3 cellular contexts compared by ENCODE assay signal in the genomic region with DNA sequence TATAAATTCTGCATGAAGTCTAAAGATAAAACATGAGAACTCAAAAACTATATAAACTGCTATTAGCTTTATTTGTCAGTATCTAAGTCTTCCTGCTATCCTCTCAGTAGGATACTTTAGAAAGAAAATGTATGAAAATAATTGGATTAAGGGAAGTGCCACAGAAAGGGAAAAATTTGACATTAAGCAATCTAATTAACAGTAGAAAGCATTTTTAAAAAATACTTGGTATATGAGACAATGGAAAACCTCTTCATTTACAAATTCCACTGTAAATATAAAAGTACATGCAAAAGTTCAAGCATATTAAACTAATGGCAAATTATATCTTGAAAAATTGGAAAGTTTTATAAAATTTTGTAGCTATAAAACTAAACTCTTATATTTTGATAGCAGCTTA.
TF ChIP-seq lines count a peak whose summit lies in the region.

No MANE protein-coding gene starts in this region.

TF ChIP-seq in SK-N-SH treated with all-trans-retinoic acid at 6 μM for 48 hours, 23 proteins besides CTCF, POLR2A, EP300 and RAD21 (continued from another document):
- TF ChIP-seq, protein P1, sequence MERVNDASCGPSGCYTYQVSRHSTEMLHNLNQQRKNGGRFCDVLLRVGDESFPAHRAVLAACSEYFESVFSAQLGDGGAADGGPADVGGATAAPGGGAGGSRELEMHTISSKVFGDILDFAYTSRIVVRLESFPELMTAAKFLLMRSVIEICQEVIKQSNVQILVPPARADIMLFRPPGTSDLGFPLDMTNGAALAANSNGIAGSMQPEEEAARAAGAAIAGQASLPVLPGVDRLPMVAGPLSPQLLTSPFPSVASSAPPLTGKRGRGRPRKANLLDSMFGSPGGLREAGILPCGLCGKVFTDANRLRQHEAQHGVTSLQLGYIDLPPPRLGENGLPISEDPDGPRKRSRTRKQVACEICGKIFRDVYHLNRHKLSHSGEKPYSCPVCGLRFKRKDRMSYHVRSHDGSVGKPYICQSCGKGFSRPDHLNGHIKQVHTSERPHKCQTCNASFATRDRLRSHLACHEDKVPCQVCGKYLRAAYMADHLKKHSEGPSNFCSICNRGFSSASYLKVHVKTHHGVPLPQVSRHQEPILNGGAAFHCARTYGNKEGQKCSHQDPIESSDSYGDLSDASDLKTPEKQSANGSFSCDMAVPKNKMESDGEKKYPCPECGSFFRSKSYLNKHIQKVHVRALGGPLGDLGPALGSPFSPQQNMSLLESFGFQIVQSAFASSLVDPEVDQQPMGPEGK (CRISPR knock-in tag; IDR thresholded peaks at IDR 0.05; ENCODE audit: borderline replicate concordance): no peak

TF ChIP-seq in SK-N-SH, 30 proteins besides CTCF, POLR2A, EP300 and RAD21 (continued from another document):
- no peak for TF ChIP-seq NFIC (IDR thresholded peaks at IDR 0.05; ENCODE audit: borderline replicate concordance)
- TF ChIP-seq, protein P2, sequence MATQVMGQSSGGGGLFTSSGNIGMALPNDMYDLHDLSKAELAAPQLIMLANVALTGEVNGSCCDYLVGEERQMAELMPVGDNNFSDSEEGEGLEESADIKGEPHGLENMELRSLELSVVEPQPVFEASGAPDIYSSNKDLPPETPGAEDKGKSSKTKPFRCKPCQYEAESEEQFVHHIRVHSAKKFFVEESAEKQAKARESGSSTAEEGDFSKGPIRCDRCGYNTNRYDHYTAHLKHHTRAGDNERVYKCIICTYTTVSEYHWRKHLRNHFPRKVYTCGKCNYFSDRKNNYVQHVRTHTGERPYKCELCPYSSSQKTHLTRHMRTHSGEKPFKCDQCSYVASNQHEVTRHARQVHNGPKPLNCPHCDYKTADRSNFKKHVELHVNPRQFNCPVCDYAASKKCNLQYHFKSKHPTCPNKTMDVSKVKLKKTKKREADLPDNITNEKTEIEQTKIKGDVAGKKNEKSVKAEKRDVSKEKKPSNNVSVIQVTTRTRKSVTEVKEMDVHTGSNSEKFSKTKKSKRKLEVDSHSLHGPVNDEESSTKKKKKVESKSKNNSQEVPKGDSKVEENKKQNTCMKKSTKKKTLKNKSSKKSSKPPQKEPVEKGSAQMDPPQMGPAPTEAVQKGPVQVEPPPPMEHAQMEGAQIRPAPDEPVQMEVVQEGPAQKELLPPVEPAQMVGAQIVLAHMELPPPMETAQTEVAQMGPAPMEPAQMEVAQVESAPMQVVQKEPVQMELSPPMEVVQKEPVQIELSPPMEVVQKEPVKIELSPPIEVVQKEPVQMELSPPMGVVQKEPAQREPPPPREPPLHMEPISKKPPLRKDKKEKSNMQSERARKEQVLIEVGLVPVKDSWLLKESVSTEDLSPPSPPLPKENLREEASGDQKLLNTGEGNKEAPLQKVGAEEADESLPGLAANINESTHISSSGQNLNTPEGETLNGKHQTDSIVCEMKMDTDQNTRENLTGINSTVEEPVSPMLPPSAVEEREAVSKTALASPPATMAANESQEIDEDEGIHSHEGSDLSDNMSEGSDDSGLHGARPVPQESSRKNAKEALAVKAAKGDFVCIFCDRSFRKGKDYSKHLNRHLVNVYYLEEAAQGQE (IDR thresholded peaks at IDR 0.05; ENCODE audit: low read depth, low read length): no peak
- no peak for TF ChIP-seq YY1 (IDR thresholded peaks at IDR 0.05; ENCODE audit: low read depth)
- TF ChIP-seq FOXJ3 (CRISPR knock-in tag; IDR thresholded peaks at IDR 0.05): no peak
- TF ChIP-seq TCF12 (IDR thresholded peaks at IDR 0.05): no peak
- no peak for TF ChIP-seq SIN3A (IDR thresholded peaks at IDR 0.05; ENCODE audit: borderline replicate concordance, low read depth, low read length)
- no peak for TF ChIP-seq JUND (IDR thresholded peaks at IDR 0.05)
- TF ChIP-seq, protein P3, sequence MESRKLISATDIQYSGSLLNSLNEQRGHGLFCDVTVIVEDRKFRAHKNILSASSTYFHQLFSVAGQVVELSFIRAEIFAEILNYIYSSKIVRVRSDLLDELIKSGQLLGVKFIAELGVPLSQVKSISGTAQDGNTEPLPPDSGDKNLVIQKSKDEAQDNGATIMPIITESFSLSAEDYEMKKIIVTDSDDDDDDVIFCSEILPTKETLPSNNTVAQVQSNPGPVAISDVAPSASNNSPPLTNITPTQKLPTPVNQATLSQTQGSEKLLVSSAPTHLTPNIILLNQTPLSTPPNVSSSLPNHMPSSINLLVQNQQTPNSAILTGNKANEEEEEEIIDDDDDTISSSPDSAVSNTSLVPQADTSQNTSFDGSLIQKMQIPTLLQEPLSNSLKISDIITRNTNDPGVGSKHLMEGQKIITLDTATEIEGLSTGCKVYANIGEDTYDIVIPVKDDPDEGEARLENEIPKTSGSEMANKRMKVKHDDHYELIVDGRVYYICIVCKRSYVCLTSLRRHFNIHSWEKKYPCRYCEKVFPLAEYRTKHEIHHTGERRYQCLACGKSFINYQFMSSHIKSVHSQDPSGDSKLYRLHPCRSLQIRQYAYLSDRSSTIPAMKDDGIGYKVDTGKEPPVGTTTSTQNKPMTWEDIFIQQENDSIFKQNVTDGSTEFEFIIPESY (IDR thresholded peaks at IDR 0.05; ENCODE audit: borderline replicate concordance, low read depth): no peak
- no peak for TF ChIP-seq TEAD4 (IDR thresholded peaks at IDR 0.05; ENCODE audit: borderline replicate concordance, insufficient read depth)
- TF ChIP-seq FOXM1 (IDR thresholded peaks at IDR 0.05; ENCODE audit: low read depth): no peak
- TF ChIP-seq, protein P4, sequence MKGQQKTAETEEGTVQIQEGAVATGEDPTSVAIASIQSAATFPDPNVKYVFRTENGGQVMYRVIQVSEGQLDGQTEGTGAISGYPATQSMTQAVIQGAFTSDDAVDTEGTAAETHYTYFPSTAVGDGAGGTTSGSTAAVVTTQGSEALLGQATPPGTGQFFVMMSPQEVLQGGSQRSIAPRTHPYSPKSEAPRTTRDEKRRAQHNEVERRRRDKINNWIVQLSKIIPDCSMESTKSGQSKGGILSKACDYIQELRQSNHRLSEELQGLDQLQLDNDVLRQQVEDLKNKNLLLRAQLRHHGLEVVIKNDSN (IDR thresholded peaks at IDR 0.05; ENCODE audit: borderline replicate concordance, low read depth): no peak
- TF ChIP-seq GABPA (IDR thresholded peaks at IDR 0.05; ENCODE audit: low read depth): no peak
- no peak for TF ChIP-seq GATA2 (CRISPR knock-in tag; IDR thresholded peaks at IDR 0.05)
- no peak for TF ChIP-seq ELF1 (IDR thresholded peaks at IDR 0.05)
- TF ChIP-seq SMC3 (IDR thresholded peaks at IDR 0.05; ENCODE audit: low read depth, low read length): no peak
- TF ChIP-seq MXI1 (IDR thresholded peaks at IDR 0.05; ENCODE audit: low read depth, low read length): no peak

TF ChIP-seq in K562, 482 proteins besides CTCF, POLR2A, EP300 and RAD21:
- TF ChIP-seq, protein P5, sequence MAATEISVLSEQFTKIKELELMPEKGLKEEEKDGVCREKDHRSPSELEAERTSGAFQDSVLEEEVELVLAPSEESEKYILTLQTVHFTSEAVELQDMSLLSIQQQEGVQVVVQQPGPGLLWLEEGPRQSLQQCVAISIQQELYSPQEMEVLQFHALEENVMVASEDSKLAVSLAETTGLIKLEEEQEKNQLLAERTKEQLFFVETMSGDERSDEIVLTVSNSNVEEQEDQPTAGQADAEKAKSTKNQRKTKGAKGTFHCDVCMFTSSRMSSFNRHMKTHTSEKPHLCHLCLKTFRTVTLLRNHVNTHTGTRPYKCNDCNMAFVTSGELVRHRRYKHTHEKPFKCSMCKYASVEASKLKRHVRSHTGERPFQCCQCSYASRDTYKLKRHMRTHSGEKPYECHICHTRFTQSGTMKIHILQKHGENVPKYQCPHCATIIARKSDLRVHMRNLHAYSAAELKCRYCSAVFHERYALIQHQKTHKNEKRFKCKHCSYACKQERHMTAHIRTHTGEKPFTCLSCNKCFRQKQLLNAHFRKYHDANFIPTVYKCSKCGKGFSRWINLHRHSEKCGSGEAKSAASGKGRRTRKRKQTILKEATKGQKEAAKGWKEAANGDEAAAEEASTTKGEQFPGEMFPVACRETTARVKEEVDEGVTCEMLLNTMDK (IDR thresholded peaks at IDR 0.05; ENCODE audit: borderline replicate concordance, insufficient read depth, low read depth, low read length, poor library complexity, severe bottlenecking): no peak
- no peak for TF ChIP-seq FOXM1 (IDR thresholded peaks at IDR 0.05; ENCODE audit: low read depth)
- TF ChIP-seq FOXM1 (CRISPR knock-in tag; IDR thresholded peaks at IDR 0.05; ENCODE audit: low read depth): no peak
- TF ChIP-seq FOSL1 (tag; conservative IDR thresholded peaks at IDR 0.05): no peak
- TF ChIP-seq, protein P6, sequence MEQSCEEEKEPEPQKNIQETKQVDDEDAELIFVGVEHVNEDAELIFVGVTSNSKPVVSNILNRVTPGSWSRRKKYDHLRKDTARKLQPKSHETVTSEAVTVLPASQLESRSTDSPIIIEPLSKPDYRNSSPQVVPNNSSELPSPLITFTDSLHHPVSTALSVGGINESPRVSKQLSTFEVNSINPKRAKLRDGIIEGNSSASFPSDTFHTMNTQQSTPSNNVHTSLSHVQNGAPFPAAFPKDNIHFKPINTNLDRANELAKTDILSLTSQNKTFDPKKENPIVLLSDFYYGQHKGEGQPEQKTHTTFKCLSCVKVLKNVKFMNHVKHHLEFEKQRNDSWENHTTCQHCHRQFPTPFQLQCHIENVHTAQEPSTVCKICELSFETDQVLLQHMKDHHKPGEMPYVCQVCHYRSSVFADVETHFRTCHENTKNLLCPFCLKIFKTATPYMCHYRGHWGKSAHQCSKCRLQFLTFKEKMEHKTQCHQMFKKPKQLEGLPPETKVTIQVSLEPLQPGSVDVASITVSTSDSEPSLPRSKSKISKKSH (CRISPR knock-in tag; IDR thresholded peaks at IDR 0.05): no peak
- TF ChIP-seq KDM4B (IDR thresholded peaks at IDR 0.05; ENCODE audit: borderline replicate concordance in 2 of 2, low read depth in 1 of 2): no peak
- no peak for TF ChIP-seq LEF1 (IDR thresholded peaks at IDR 0.05)
- TF ChIP-seq, protein P7, sequence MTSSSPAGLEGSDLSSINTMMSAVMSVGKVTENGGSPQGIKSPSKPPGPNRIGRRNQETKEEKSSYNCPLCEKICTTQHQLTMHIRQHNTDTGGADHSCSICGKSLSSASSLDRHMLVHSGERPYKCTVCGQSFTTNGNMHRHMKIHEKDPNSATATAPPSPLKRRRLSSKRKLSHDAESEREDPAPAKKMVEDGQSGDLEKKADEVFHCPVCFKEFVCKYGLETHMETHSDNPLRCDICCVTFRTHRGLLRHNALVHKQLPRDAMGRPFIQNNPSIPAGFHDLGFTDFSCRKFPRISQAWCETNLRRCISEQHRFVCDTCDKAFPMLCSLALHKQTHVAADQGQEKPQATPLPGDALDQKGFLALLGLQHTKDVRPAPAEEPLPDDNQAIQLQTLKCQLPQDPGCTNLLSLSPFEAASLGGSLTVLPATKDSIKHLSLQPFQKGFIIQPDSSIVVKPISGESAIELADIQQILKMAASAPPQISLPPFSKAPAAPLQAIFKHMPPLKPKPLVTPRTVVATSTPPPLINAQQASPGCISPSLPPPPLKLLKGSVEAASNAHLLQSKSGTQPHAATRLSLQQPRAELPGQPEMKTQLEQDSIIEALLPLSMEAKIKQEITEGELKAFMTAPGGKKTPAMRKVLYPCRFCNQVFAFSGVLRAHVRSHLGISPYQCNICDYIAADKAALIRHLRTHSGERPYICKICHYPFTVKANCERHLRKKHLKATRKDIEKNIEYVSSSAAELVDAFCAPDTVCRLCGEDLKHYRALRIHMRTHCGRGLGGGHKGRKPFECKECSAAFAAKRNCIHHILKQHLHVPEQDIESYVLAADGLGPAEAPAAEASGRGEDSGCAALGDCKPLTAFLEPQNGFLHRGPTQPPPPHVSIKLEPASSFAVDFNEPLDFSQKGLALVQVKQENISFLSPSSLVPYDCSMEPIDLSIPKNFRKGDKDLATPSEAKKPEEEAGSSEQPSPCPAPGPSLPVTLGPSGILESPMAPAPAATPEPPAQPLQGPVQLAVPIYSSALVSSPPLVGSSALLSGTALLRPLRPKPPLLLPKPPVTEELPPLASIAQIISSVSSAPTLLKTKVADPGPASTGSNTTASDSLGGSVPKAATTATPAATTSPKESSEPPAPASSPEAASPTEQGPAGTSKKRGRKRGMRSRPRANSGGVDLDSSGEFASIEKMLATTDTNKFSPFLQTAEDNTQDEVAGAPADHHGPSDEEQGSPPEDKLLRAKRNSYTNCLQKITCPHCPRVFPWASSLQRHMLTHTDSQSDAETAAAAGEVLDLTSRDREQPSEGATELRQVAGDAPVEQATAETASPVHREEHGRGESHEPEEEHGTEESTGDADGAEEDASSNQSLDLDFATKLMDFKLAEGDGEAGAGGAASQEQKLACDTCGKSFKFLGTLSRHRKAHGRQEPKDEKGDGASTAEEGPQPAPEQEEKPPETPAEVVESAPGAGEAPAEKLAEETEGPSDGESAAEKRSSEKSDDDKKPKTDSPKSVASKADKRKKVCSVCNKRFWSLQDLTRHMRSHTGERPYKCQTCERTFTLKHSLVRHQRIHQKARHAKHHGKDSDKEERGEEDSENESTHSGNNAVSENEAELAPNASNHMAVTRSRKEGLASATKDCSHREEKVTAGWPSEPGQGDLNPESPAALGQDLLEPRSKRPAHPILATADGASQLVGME (CRISPR knock-in tag; IDR thresholded peaks at IDR 0.05): no peak
- TF ChIP-seq ZNF57 (CRISPR knock-in tag; IDR thresholded peaks at IDR 0.05): no peak
- TF ChIP-seq CHD2 (IDR thresholded peaks at IDR 0.05; ENCODE audit: low read depth, low read length): no peak
- TF ChIP-seq ARID2 (IDR thresholded peaks at IDR 0.05): no peak
- no peak for TF ChIP-seq ZNF143 (CRISPR knock-in tag; IDR thresholded peaks at IDR 0.05)
- no peak for TF ChIP-seq MTF1 (CRISPR knock-in tag; IDR thresholded peaks at IDR 0.05; ENCODE audit: borderline replicate concordance)
- TF ChIP-seq, protein P8, sequence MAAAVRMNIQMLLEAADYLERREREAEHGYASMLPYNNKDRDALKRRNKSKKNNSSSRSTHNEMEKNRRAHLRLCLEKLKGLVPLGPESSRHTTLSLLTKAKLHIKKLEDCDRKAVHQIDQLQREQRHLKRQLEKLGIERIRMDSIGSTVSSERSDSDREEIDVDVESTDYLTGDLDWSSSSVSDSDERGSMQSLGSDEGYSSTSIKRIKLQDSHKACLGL (CRISPR knock-in tag; IDR thresholded peaks at IDR 0.05; ENCODE audit: borderline replicate concordance, poor library complexity, severe bottlenecking): no peak
- no peak for TF ChIP-seq XRCC5 (IDR thresholded peaks at IDR 0.05; ENCODE audit: low read depth, low read length)
- TF ChIP-seq JUN (IDR thresholded peaks at IDR 0.05; ENCODE audit: borderline replicate concordance, low read depth, low read length): no peak
- no peak for TF ChIP-seq JUN (CRISPR knock-in tag; IDR thresholded peaks at IDR 0.05; ENCODE audit: borderline replicate concordance)
- TF ChIP-seq ZFPM2 (CRISPR knock-in tag; IDR thresholded peaks at IDR 0.05): no peak
- TF ChIP-seq L3MBTL2 (IDR thresholded peaks at IDR 0.05): no peak
- TF ChIP-seq MEIS2 (IDR thresholded peaks at IDR 0.05; ENCODE audit: partially characterized antibody): no peak
- no peak for TF ChIP-seq SP2 (IDR thresholded peaks at IDR 0.05; ENCODE audit: extremely low read depth, low read depth, low read length, poor library complexity, severe bottlenecking)
TF ChIP-seq in K562: peak in this region for 0.
